1 cellular context compared by ENCODE assay signal in the genomic region with DNA sequence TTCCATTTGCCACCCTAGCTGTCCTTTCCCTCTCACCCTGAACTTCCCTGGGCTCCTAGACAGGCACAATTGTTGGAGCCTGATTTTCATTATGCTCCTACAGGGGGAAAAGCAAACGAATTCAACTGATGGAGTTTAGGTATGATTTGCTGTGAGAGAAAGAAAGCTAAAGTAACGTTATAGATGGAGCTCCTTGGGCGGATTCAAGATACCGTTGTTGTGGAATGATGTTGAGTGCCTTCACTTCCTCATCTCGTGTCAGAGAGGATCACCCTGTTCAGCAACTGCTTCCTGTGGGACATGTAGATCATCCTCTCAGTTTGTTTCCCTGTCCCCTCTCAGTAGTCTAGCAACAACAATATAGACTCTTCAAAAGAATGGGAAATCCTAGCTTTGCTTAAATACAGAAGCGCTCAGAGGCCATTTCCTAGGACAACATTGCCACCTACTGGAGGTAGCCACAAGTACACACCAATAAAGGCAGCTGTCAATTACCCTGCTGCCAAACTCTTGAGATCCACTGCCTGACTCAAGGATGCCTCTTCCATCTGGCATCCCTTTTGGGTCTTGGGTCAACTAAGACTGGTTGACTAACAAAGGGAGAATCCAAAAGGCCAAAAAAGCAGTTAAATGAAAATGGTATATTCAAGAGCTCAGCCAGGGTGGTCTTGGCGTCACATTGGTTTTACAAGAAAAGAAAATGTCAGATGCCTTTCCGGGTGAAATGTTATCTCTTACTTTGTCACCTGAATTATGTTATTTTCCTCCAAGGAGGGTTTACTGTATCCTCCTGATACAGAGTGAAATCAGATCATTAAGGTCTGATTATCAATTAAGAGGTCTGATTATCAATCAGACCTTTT.
TF ChIP-seq lines count a peak whose summit lies in the region.

No MANE protein-coding gene starts in this region.

TF ChIP-seq in K562, 482 proteins besides CTCF, POLR2A, EP300 and RAD21 (continued from another document):
- TF ChIP-seq, protein P1, sequence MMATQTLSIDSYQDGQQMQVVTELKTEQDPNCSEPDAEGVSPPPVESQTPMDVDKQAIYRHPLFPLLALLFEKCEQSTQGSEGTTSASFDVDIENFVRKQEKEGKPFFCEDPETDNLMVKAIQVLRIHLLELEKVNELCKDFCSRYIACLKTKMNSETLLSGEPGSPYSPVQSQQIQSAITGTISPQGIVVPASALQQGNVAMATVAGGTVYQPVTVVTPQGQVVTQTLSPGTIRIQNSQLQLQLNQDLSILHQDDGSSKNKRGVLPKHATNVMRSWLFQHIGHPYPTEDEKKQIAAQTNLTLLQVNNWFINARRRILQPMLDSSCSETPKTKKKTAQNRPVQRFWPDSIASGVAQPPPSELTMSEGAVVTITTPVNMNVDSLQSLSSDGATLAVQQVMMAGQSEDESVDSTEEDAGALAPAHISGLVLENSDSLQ (IDR thresholded peaks at IDR 0.05): peak; percentile 92
- TF ChIP-seq, protein P2, sequence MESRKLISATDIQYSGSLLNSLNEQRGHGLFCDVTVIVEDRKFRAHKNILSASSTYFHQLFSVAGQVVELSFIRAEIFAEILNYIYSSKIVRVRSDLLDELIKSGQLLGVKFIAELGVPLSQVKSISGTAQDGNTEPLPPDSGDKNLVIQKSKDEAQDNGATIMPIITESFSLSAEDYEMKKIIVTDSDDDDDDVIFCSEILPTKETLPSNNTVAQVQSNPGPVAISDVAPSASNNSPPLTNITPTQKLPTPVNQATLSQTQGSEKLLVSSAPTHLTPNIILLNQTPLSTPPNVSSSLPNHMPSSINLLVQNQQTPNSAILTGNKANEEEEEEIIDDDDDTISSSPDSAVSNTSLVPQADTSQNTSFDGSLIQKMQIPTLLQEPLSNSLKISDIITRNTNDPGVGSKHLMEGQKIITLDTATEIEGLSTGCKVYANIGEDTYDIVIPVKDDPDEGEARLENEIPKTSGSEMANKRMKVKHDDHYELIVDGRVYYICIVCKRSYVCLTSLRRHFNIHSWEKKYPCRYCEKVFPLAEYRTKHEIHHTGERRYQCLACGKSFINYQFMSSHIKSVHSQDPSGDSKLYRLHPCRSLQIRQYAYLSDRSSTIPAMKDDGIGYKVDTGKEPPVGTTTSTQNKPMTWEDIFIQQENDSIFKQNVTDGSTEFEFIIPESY (CRISPR knock-in tag; IDR thresholded peaks at IDR 0.05): no peak
- TF ChIP-seq MAZ (CRISPR knock-in tag; conservative IDR thresholded peaks at IDR 0.05 in 1 of 2, IDR thresholded peaks at IDR 0.05 in 1 of 2) (0 out of 4 replicates have a peak, but pooled peaks of 1 of the 2 experiments have one; percentile 30), GABPB2 (CRISPR knock-in tag; conservative IDR thresholded peaks at IDR 0.05) (no peak), SMC3 (conservative IDR thresholded peaks at IDR 0.05; ENCODE audit: insufficient read depth, low read depth, low read length) (peak; percentile 59), MCM7 (IDR thresholded peaks at IDR 0.05) (no peak), NUFIP1 (IDR thresholded peaks at IDR 0.05; ENCODE audit: partially characterized antibody) (no peak), E2F1 (CRISPR knock-in tag; IDR thresholded peaks at IDR 0.05) (no peak), RFX7 (CRISPR knock-in tag; IDR thresholded peaks at IDR 0.05) (no peak), NR1H2 (CRISPR knock-in tag; IDR thresholded peaks at IDR 0.05) (no peak), ZSCAN29 (IDR thresholded peaks at IDR 0.05) (no peak), ZSCAN32 (CRISPR knock-in tag; IDR thresholded peaks at IDR 0.05) (no peak), TCFL5 (CRISPR knock-in tag; conservative IDR thresholded peaks at IDR 0.05) (no peak), HDGF (IDR thresholded peaks at IDR 0.05) (no peak), FOXK1 (CRISPR knock-in tag; IDR thresholded peaks at IDR 0.05; ENCODE audit: borderline replicate concordance) (no peak), MEIS2 (IDR thresholded peaks at IDR 0.05; ENCODE audit: partially characterized antibody) (peak; percentile 70), ZNF398 (CRISPR knock-in tag; IDR thresholded peaks at IDR 0.05) (no peak), NCOA2 (IDR thresholded peaks at IDR 0.05; ENCODE audit: partially characterized antibody in 2 of 2) (no peak), GTF2F1 (IDR thresholded peaks at IDR 0.05; ENCODE audit: low read depth, low read length) (no peak), FOXK2 (conservative IDR thresholded peaks at IDR 0.05 in 1 of 2, IDR thresholded peaks at IDR 0.05 in 1 of 2; ENCODE audit: low read depth in 2 of 2) (peak in 1 of 2 experiments; percentile 65; a peak in 3 of 4 replicates), C11orf30 (IDR thresholded peaks at IDR 0.05; ENCODE audit: low read depth) (no peak), NR3C1 (CRISPR knock-in tag; IDR thresholded peaks at IDR 0.05) (no peak), RERE (CRISPR knock-in tag; IDR thresholded peaks at IDR 0.05; ENCODE audit: borderline replicate concordance) (no peak), ZNF764 (CRISPR knock-in tag; IDR thresholded peaks at IDR 0.05; ENCODE audit: low read depth) (no peak), DPF2 (IDR thresholded peaks at IDR 0.05) (no peak), MCM3 (IDR thresholded peaks at IDR 0.05) (no peak), EZH2 (IDR thresholded peaks at IDR 0.05; ENCODE audit: borderline replicate concordance, low read depth, low read length) (no peak), MEF2D (tag; conservative IDR thresholded peaks at IDR 0.05; ENCODE audit: low read depth) (no peak)
- TF ChIP-seq, protein P3, sequence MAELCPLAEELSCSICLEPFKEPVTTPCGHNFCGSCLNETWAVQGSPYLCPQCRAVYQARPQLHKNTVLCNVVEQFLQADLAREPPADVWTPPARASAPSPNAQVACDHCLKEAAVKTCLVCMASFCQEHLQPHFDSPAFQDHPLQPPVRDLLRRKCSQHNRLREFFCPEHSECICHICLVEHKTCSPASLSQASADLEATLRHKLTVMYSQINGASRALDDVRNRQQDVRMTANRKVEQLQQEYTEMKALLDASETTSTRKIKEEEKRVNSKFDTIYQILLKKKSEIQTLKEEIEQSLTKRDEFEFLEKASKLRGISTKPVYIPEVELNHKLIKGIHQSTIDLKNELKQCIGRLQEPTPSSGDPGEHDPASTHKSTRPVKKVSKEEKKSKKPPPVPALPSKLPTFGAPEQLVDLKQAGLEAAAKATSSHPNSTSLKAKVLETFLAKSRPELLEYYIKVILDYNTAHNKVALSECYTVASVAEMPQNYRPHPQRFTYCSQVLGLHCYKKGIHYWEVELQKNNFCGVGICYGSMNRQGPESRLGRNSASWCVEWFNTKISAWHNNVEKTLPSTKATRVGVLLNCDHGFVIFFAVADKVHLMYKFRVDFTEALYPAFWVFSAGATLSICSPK (IDR thresholded peaks at IDR 0.05; ENCODE audit: borderline replicate concordance): no peak
- TF ChIP-seq, protein P4, sequence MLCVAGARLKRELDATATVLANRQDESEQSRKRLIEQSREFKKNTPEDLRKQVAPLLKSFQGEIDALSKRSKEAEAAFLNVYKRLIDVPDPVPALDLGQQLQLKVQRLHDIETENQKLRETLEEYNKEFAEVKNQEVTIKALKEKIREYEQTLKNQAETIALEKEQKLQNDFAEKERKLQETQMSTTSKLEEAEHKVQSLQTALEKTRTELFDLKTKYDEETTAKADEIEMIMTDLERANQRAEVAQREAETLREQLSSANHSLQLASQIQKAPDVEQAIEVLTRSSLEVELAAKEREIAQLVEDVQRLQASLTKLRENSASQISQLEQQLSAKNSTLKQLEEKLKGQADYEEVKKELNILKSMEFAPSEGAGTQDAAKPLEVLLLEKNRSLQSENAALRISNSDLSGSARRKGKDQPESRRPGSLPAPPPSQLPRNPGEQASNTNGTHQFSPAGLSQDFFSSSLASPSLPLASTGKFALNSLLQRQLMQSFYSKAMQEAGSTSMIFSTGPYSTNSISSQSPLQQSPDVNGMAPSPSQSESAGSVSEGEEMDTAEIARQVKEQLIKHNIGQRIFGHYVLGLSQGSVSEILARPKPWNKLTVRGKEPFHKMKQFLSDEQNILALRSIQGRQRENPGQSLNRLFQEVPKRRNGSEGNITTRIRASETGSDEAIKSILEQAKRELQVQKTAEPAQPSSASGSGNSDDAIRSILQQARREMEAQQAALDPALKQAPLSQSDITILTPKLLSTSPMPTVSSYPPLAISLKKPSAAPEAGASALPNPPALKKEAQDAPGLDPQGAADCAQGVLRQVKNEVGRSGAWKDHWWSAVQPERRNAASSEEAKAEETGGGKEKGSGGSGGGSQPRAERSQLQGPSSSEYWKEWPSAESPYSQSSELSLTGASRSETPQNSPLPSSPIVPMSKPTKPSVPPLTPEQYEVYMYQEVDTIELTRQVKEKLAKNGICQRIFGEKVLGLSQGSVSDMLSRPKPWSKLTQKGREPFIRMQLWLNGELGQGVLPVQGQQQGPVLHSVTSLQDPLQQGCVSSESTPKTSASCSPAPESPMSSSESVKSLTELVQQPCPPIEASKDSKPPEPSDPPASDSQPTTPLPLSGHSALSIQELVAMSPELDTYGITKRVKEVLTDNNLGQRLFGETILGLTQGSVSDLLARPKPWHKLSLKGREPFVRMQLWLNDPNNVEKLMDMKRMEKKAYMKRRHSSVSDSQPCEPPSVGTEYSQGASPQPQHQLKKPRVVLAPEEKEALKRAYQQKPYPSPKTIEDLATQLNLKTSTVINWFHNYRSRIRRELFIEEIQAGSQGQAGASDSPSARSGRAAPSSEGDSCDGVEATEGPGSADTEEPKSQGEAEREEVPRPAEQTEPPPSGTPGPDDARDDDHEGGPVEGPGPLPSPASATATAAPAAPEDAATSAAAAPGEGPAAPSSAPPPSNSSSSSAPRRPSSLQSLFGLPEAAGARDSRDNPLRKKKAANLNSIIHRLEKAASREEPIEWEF (CRISPR knock-in tag; IDR thresholded peaks at IDR 0.05): no peak
